Comparison of ENCODE assay signal across 12 cellular contexts in genomic region chr10:105538933-105539332, GRCh38.
"Had no signal": no experiment of that assay in that cellular context is flagged by ENCODE, and none has a peak within 500 bp of the region (broad histone marks: within the 10 kb centered on the region; RNA-seq: fewer than 3 reads in every experiment).

No MANE protein-coding gene starts in this region.

- H3K36me3 ChIP-seq: cardiac muscle cell, suprapubic skin had no signal

- H3K9me3 ChIP-seq: suprapubic skin had no signal

- H3K27ac ChIP-seq: cardiac muscle cell, suprapubic skin had no signal

- DNase-seq: activated CD4-positive, alpha-beta T cell treated with anti-CD3 and anti-CD28 coated beads for 48 hours; activated CD8-positive, alpha-beta memory T cell treated with anti-CD3 and anti-CD28 coated beads, Interleukin-2, amount 50 U/mL, for 48 hours; activated gamma-delta T cell; activated T-cell treated with anti-CD3 and anti-CD28 coated beads, Interleukin-2, amount 50 U/mL, for 72 hours; kidney glomerular epithelial cell; posterior cingulate gyrus; small intestine; stimulated activated CD4-positive, alpha-beta T cell treated with anti-CD3 and anti-CD28 coated beads, Interleukin-4, amount 100 ng/mL, for 4 hours; stimulated activated CD8-positive, alpha-beta memory T cell treated with anti-CD3 and anti-CD28 coated beads, Interleukin-4, amount 100 ng/mL, for 48 hours; T-helper 2 cell had no signal

- H3K4me3 ChIP-seq: cardiac muscle cell, suprapubic skin had no signal

- H3K4me1 ChIP-seq: suprapubic skin had no signal

- H3K27me3 ChIP-seq: cardiac muscle cell, suprapubic skin had no signal
